In genomic region chr7:40419832-40420231, GRCh38 we compare ENCODE assay signal across 1 cellular context.
A peak's percentile ranks its signal among the peaks of the same experiment; 100 is the strongest.
TF ChIP-seq lines count a peak whose summit lies in the region.

No MANE protein-coding gene starts in this region.

TF ChIP-seq in SK-N-SH, 30 proteins besides CTCF, POLR2A, EP300 and RAD21 (continued from another document):
- TF ChIP-seq, protein P1, sequence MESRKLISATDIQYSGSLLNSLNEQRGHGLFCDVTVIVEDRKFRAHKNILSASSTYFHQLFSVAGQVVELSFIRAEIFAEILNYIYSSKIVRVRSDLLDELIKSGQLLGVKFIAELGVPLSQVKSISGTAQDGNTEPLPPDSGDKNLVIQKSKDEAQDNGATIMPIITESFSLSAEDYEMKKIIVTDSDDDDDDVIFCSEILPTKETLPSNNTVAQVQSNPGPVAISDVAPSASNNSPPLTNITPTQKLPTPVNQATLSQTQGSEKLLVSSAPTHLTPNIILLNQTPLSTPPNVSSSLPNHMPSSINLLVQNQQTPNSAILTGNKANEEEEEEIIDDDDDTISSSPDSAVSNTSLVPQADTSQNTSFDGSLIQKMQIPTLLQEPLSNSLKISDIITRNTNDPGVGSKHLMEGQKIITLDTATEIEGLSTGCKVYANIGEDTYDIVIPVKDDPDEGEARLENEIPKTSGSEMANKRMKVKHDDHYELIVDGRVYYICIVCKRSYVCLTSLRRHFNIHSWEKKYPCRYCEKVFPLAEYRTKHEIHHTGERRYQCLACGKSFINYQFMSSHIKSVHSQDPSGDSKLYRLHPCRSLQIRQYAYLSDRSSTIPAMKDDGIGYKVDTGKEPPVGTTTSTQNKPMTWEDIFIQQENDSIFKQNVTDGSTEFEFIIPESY (IDR thresholded peaks at IDR 0.05; ENCODE audit: borderline replicate concordance, low read depth): no peak
- TF ChIP-seq TAF1 (IDR thresholded peaks at IDR 0.05; ENCODE audit: borderline replicate concordance, low read depth, low read length) (no peak), RXRA (IDR thresholded peaks at IDR 0.05; ENCODE audit: borderline replicate concordance, low read depth) (no peak), SIN3A (IDR thresholded peaks at IDR 0.05; ENCODE audit: borderline replicate concordance, low read depth, low read length) (no peak), GATA2 (CRISPR knock-in tag; IDR thresholded peaks at IDR 0.05) (no peak; the same call in 1 of the 2 replicates), MAX (IDR thresholded peaks at IDR 0.05; ENCODE audit: low read depth) (0 out of 2 replicates have a peak, but pooled peaks have one; percentile 38)
